Comparison of ENCODE assay signal across 9 cellular contexts in genomic region chr3:71225951-71226564, GRCh38.
DNase-seq lines count a peak whose midpoint lies in the region; ATAC-seq and TF ChIP-seq lines count a peak whose summit lies in the region.
"Had no signal": no experiment of that assay in that cellular context is flagged by ENCODE, and none has a peak within 500 bp of the region (broad histone marks: within the 10 kb centered on the region; RNA-seq: fewer than 3 reads in every experiment).

No MANE protein-coding gene starts in this region.

- H3K27me3 ChIP-seq in adipocyte (replicated peaks; ENCODE audit: control insufficient read depth, insufficient read depth, low read length) = no peaks in the 10 kb centered on the region
- H3K27me3 ChIP-seq in ovary = no peaks in the 10 kb centered on the region
- H3K27me3 ChIP-seq in body of pancreas = no peaks in the 10 kb centered on the region
- H3K27me3 ChIP-seq: right lobe of liver had no signal

- intact Hi-C loops in ovary (cut with DNase I) = no loop called here
- intact Hi-C loops in body of pancreas (cut with DNase I) = no loop called here

- ATAC-seq in GM18517 (IDR thresholded peaks at IDR 0.05; ENCODE audit: unreplicated experiment) (peak; percentile 2), HG02970 (IDR thresholded peaks at IDR 0.05; ENCODE audit: low FRiP score, unreplicated experiment) (peak; percentile 11), GM18873 (IDR thresholded peaks at IDR 0.05; ENCODE audit: low FRiP score, unreplicated experiment) (no peak), body of pancreas (no peak)

- peak overlapping the region; percentile 64 for H3K9ac ChIP-seq in adipocyte (ENCODE audit: low read length)

- H3K27ac ChIP-seq in ovary = peak overlapping the region; percentile 28 to 52
- H3K27ac ChIP-seq in body of pancreas = no peak overlapping the region

- no peak for TF ChIP-seq POLR2A in ovary (IDR thresholded peaks at IDR 0.05)
- TF ChIP-seq POLR2A in body of pancreas (IDR thresholded peaks at IDR 0.05) = no peak

- H3K36me3 ChIP-seq in adipocyte (ENCODE audit: control insufficient read depth, insufficient read depth, low read length, severe bottlenecking) (no peaks in the 10 kb centered on the region), ovary (no peaks in the 10 kb centered on the region), body of pancreas (replicated peaks in 1 of 2; ENCODE audit: insufficient read depth in 1 of 2, low read depth in 2 of 2) (no peaks in the 10 kb centered on the region)
- H3K36me3 ChIP-seq: right lobe of liver had no signal

- H3K4me3 ChIP-seq in adipocyte (ENCODE audit: low read length) (peak overlapping the region; percentile 59), ovary (no peak overlapping the region), body of pancreas (no peak overlapping the region)
- H3K4me3 ChIP-seq: right lobe of liver had no signal

- WGBS in ovary, 3 donors = 52 to 67% (median 59%) methylated on average over 4 of the region's 4 CpGs
- 75 to 81% methylated on average over 4 of the region's 4 CpGs for WGBS in body of pancreas, 2 donors

- DNase-seq in adipocyte (ENCODE audit: low read depth) (no peak), ovary (no peak), retina (no peak), body of pancreas (no peak), cortex of kidney (lab: John Stamatoyannopoulos, UW) (no peak)
- DNase-seq: right lobe of liver had no signal

- TF ChIP-seq EP300 in ovary (IDR thresholded peaks at IDR 0.05) = no peak

- peaks cover 8% of the 10 kb centered on the region for H3K4me1 ChIP-seq in adipocyte (ENCODE audit: control insufficient read depth, insufficient read depth, low read length)
- peaks cover 12% of the 10 kb centered on the region for H3K4me1 ChIP-seq in ovary (ENCODE audit: insufficient read depth)
- H3K4me1 ChIP-seq in body of pancreas = peaks cover 6% of the 10 kb centered on the region
- H3K4me1 ChIP-seq: right lobe of liver had no signal

- no peaks in the 10 kb centered on the region for H3K9me3 ChIP-seq in adipocyte (ENCODE audit: control insufficient read depth, low read length)
- no peaks in the 10 kb centered on the region for H3K9me3 ChIP-seq in ovary
- no peaks in the 10 kb centered on the region for H3K9me3 ChIP-seq in body of pancreas
- H3K9me3 ChIP-seq: right lobe of liver had no signal

- TF ChIP-seq CTCF in ovary (IDR thresholded peaks at IDR 0.05) = no peak
- no peak for TF ChIP-seq CTCF in body of pancreas (IDR thresholded peaks at IDR 0.05)

Comparison
In these comparisons a context has a peak if more than half of its experiments do, and no peak if none do; other contexts are left out.
1. ATAC-seq: peak in GM18517 (single experiment) and HG02970 (single experiment); none in GM18873 (single experiment) and body of pancreas (single experiment).
2. H3K27ac ChIP-seq: peak in ovary (2 of 2); none in body of pancreas (0 of 4).